ENCODE assay signal across 2 cellular contexts in the genomic region with DNA sequence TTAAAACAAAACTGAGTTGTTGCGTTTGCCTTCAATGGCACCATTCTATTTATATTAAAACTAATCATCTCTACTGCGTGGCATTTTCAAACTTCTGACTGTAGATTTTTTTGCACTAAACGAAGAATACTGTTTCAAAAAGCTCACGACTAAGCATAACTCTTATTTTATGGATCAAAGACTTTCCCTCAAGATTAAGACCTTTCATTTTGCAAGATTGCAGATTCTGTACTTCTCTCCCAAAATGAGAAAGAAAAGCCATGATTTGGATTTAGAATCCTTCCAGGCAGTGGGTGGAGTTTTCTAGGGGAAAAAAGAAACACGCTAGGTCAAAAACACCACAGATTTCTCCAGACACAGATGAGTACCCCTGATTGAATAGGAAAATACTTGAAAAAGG.
TF ChIP-seq lines count a peak whose summit lies in the region.

No MANE protein-coding gene starts in this region.

TF ChIP-seq in IMR-90, 13 proteins besides CTCF, POLR2A, EP300 and RAD21 (continued from another document):
- TF ChIP-seq, protein P1, sequence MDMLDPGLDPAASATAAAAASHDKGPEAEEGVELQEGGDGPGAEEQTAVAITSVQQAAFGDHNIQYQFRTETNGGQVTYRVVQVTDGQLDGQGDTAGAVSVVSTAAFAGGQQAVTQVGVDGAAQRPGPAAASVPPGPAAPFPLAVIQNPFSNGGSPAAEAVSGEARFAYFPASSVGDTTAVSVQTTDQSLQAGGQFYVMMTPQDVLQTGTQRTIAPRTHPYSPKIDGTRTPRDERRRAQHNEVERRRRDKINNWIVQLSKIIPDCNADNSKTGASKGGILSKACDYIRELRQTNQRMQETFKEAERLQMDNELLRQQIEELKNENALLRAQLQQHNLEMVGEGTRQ (IDR thresholded peaks at IDR 0.05; ENCODE audit: low read depth, low read length) = no peak
- TF ChIP-seq MAFK (IDR thresholded peaks at IDR 0.05; ENCODE audit: low read depth, low read length) (peak; percentile 50), RCOR1 (IDR thresholded peaks at IDR 0.05; ENCODE audit: insufficient replicate concordance, low read length) (no peak)
TF ChIP-seq in IMR-90: peak in this region for 1.

TF ChIP-seq in K562, 482 proteins besides CTCF, POLR2A, EP300 and RAD21 (continued from another document):
- TF ChIP-seq VEZF1 (CRISPR knock-in tag; IDR thresholded peaks at IDR 0.05) = no peak
- no peak for TF ChIP-seq PYGO2 (tag; IDR thresholded peaks at IDR 0.05)
- peak; percentile 55; the same call in 1 of the 2 replicates for TF ChIP-seq C11orf30 (IDR thresholded peaks at IDR 0.05; ENCODE audit: low read depth)
- no peak for TF ChIP-seq BRD9 (IDR thresholded peaks at IDR 0.05; ENCODE audit: low read depth, partially characterized antibody)
- TF ChIP-seq MAFG (tag; conservative IDR thresholded peaks at IDR 0.05) = 0 out of 2 replicates have a peak, but pooled peaks have one; percentile 5
- TF ChIP-seq BRD4 (IDR thresholded peaks at IDR 0.05) = no peak
- peak; percentile 70 for TF ChIP-seq ZNF316 (IDR thresholded peaks at IDR 0.05)
TF ChIP-seq in K562: peak in this region for 4.
